In genomic region chr1:171793656-171794055, GRCh38 we compare ENCODE assay signal across 1 cellular context.
A peak's percentile ranks its signal among the peaks of the same experiment; 100 is the strongest.
TF ChIP-seq lines count a peak whose summit lies in the region.

No MANE protein-coding gene starts in this region.

TF ChIP-seq in K562, 482 proteins besides CTCF, POLR2A, EP300 and RAD21:
- TF ChIP-seq MAFK (IDR thresholded peaks at IDR 0.05; ENCODE audit: low read length) (peak; percentile 39; the same call in 1 of the 2 replicates), ZNF316 (IDR thresholded peaks at IDR 0.05) (peak; percentile 62), MCM3 (IDR thresholded peaks at IDR 0.05) (no peak), RFX7 (CRISPR knock-in tag; IDR thresholded peaks at IDR 0.05) (no peak), MAFF (IDR thresholded peaks at IDR 0.05; ENCODE audit: low read length) (0 out of 2 replicates have a peak, but pooled peaks have one; percentile 5), C11orf30 (IDR thresholded peaks at IDR 0.05; ENCODE audit: low read depth) (peak; percentile 38), TBL1XR1 (IDR thresholded peaks at IDR 0.05; ENCODE audit: low read length in 2 of 2) (no peak), NUFIP1 (IDR thresholded peaks at IDR 0.05; ENCODE audit: partially characterized antibody) (no peak), ATF7 (IDR thresholded peaks at IDR 0.05) (no peak)
